Comparison of ENCODE assay signal across 23 cellular contexts in the genomic region with DNA sequence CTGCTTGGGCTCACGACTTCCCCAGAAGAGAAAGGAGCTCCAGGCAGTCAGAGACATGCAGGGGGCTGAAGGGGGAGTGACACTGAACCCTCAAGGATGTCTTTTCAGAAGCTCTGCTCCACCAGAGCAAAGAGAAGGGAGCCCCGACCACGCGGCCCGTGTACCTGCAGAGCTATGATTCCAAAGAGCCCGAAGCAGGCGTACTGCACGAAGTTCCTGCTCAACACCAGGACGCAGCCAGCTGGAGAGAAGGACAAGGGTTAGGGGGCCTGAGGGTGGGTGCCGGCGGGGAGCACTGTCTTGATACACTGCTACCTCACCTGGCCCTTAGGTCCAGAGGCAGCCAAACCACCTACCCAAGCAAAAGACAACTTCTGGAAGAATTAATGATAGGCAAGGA. TPM values are rescaled to one million over a fixed set of nuclear protein-coding genes. Genes with fewer than 3 reads are reported as not detected.
DNase-seq lines count a peak whose midpoint lies in the region; ATAC-seq and TF ChIP-seq lines count a peak whose summit lies in the region.
"Had no signal": no experiment of that assay in that cellular context is flagged by ENCODE, and none has a peak within 500 bp of the region (broad histone marks: within the 10 kb centered on the region; RNA-seq: fewer than 3 reads in every experiment).

No MANE protein-coding gene starts in this region.

- H3K9ac ChIP-seq in endocrine pancreas (ENCODE audit: control insufficient read depth, insufficient read depth, low read length) = peak overlapping the region; percentile 68
- H3K9ac ChIP-seq: BLaER1 treated with 17β-estradiol and CSF1 and Interleukin-3, amounts not matched to agents 10 nM and 100 nM had no signal

- no peak for TF ChIP-seq CTCF in CD8-positive, alpha-beta T cell (IDR thresholded peaks at IDR 0.05)
- TF ChIP-seq CTCF in VCaP (conservative IDR thresholded peaks at IDR 0.05) = no peak

- no peak overlapping the region for H3K4me3 Mint-ChIP-seq in CD8-positive, alpha-beta T cell
- H3K4me3 Mint-ChIP-seq in activated CD4-positive, alpha-beta memory T cell treated with anti-CD3 and anti-CD28 coated beads, Interleukin-2, amount 10 ng/mL, durations not matched to agents 7 days and 5 days = no peak overlapping the region
- no peak overlapping the region for H3K4me3 Mint-ChIP-seq in T-helper 2 cell treated with Interferon-gamma antibody and Interleukin-4, amounts not matched to agents 5 μg/mL and 100 μg/mL, for 36 hours
- H3K4me3 Mint-ChIP-seq: CD14-positive monocyte; CD4-positive, alpha-beta T cell; HFFc6 had no signal

- no peaks in the 10 kb centered on the region for H3K9me3 Mint-ChIP-seq in CD8-positive, alpha-beta T cell
- H3K9me3 Mint-ChIP-seq in activated CD4-positive, alpha-beta memory T cell treated with anti-CD3 and anti-CD28 coated beads, Interleukin-2, amount 10 ng/mL, durations not matched to agents 7 days and 5 days = no peaks in the 10 kb centered on the region
- H3K9me3 Mint-ChIP-seq in T-helper 2 cell treated with Interferon-gamma antibody and Interleukin-4, amounts not matched to agents 5 μg/mL and 100 μg/mL, for 36 hours = no peaks in the 10 kb centered on the region
- H3K9me3 Mint-ChIP-seq: CD14-positive monocyte; CD4-positive, alpha-beta T cell; HFFc6 had no signal

- no peaks in the 10 kb centered on the region for H3K27me3 Mint-ChIP-seq in CD8-positive, alpha-beta T cell (ENCODE audit: low read depth)
- H3K27me3 Mint-ChIP-seq in activated CD4-positive, alpha-beta memory T cell treated with anti-CD3 and anti-CD28 coated beads, Interleukin-2, amount 10 ng/mL, durations not matched to agents 7 days and 5 days = no peaks in the 10 kb centered on the region
- no peaks in the 10 kb centered on the region for H3K27me3 Mint-ChIP-seq in T-helper 2 cell treated with Interferon-gamma antibody and Interleukin-4, amounts not matched to agents 5 μg/mL and 100 μg/mL, for 36 hours (ENCODE audit: low read depth)
- H3K27me3 Mint-ChIP-seq: CD4-positive, alpha-beta T cell had no signal

- H3K4me3 ChIP-seq in CD8-positive, alpha-beta T cell (ENCODE audit: low read depth, low read length) = no peak overlapping the region
- no peak overlapping the region for H3K4me3 ChIP-seq in endocrine pancreas (ENCODE audit: control insufficient read depth, insufficient read depth, low read length)
- H3K4me3 ChIP-seq: A549; BLaER1 treated with 17β-estradiol and CSF1 and Interleukin-3, amounts not matched to agents 10 nM and 100 nM; HAP-1 had no signal

- H3K27me3 ChIP-seq in CD8-positive, alpha-beta T cell (ENCODE audit: insufficient read depth, low read length) = no peaks in the 10 kb centered on the region
- H3K27me3 ChIP-seq in endocrine pancreas (ENCODE audit: control insufficient read depth, insufficient read depth, low read length) = no peaks in the 10 kb centered on the region
- H3K27me3 ChIP-seq: BE2C; BLaER1 treated with 17β-estradiol and CSF1 and Interleukin-3, amounts not matched to agents 10 nM and 100 nM had no signal

- H3K9me3 ChIP-seq in CD8-positive, alpha-beta T cell (ENCODE audit: low read length) = no peaks in the 10 kb centered on the region
- no peaks in the 10 kb centered on the region for H3K9me3 ChIP-seq in endocrine pancreas (ENCODE audit: control insufficient read depth, low read length)
- H3K9me3 ChIP-seq: A549; BE2C; BLaER1 treated with 17β-estradiol and CSF1 and Interleukin-3, amounts not matched to agents 10 nM and 100 nM; HAP-1 had no signal

- CTCF ChIA-PET in CD8-positive, alpha-beta T cell (lab: Charles Lee) = interaction anchor here (0.9 to 2.5 kb wide), 5 partner anchors 10 to 120 kb away, joined by 3 to 11 read pairs (median 4); a partner anchor contains a TSS
- CTCF ChIA-PET in activated CD4-positive, alpha-beta memory T cell treated with anti-CD3 and anti-CD28 coated beads, Interleukin-2, amount 10 ng/mL, durations not matched to agents 7 days and 5 days (lab: Charles Lee) = no interaction called here

- no peak for DNase-seq in CD8-positive, alpha-beta T cell
- peak; percentile 86 for DNase-seq in mesenteric fat pad (ENCODE audit: low spot score)
- DNase-seq in SKM-1 (lab: John Stamatoyannopoulos, UW; ENCODE audit: unreplicated experiment) = no peak
- DNase-seq in GDM1 (lab: John Stamatoyannopoulos, UW) = no peak
- DNase-seq in activated CD4-positive, alpha-beta memory T cell treated with anti-CD3 and anti-CD28 coated beads, Interleukin-2, amount 10 ng/mL, durations not matched to agents 7 days and 5 days = no peak
- DNase-seq in T-helper 2 cell treated with Interferon-gamma antibody and Interleukin-4, amounts not matched to agents 5 μg/mL and 100 μg/mL, for 36 hours (ENCODE audit: low spot score) = no peak
- DNase-seq: 8988T; ACHN; AML-193; BE2C; Calu3; CD4-positive, alpha-beta T cell; COR-L47; DMS53; DMS79 treated with DMSO at 0.1 percent for 48 hours; GOT3; HFFc6 had no signal

- no peak overlapping the region for H3K27ac ChIP-seq in CD8-positive, alpha-beta T cell (ENCODE audit: low read depth, low read length)
- H3K27ac ChIP-seq in VCaP = peak overlapping the region; percentile 98
- H3K27ac ChIP-seq: A549; BLaER1 treated with 17β-estradiol and CSF1 and Interleukin-3, amounts not matched to agents 10 nM and 100 nM had no signal

- H3K36me3 ChIP-seq in CD8-positive, alpha-beta T cell (ENCODE audit: insufficient read depth, low read length) = peaks cover 51% of the 10 kb centered on the region
- H3K36me3 ChIP-seq in endocrine pancreas (ENCODE audit: control insufficient read depth, insufficient read depth, low read length) = no peaks in the 10 kb centered on the region

- H3K4me1 Mint-ChIP-seq in CD8-positive, alpha-beta T cell (ENCODE audit: low read depth) = peaks cover 55% of the 10 kb centered on the region
- H3K4me1 Mint-ChIP-seq in activated CD4-positive, alpha-beta memory T cell treated with anti-CD3 and anti-CD28 coated beads, Interleukin-2, amount 10 ng/mL, durations not matched to agents 7 days and 5 days = peaks cover 50% of the 10 kb centered on the region
- peaks cover 36% of the 10 kb centered on the region for H3K4me1 Mint-ChIP-seq in T-helper 2 cell treated with Interferon-gamma antibody and Interleukin-4, amounts not matched to agents 5 μg/mL and 100 μg/mL, for 36 hours (ENCODE audit: low read depth)

- no peak for ATAC-seq in CD8-positive, alpha-beta T cell
- ATAC-seq: A549 had no signal

- peaks cover 37% of the 10 kb centered on the region for H3K4me1 ChIP-seq in CD8-positive, alpha-beta T cell (ENCODE audit: insufficient read depth, low read length)
- H3K4me1 ChIP-seq in endocrine pancreas (ENCODE audit: control insufficient read depth, insufficient read depth, low read length) = peaks cover 28% of the 10 kb centered on the region
- H3K4me1 ChIP-seq: HAP-1 had no signal

- POLR2A ChIA-PET in CD8-positive, alpha-beta T cell (lab: Charles Lee) = interaction anchor here (4.2 kb wide), 1 partner anchor 10 kb away, joined by 16 read pairs; a partner anchor contains a TSS
- POLR2A ChIA-PET in activated CD4-positive, alpha-beta memory T cell treated with anti-CD3 and anti-CD28 coated beads, Interleukin-2, amount 10 ng/mL, durations not matched to agents 7 days and 5 days (lab: Charles Lee) = interaction anchor here (1.3 to 3.5 kb wide), 4 partner anchors 8 to 18 kb away, joined by 7 to 25 read pairs (median 16); a partner anchor contains a TSS

- intact Hi-C loops in CD8-positive, alpha-beta T cell (cut with DNase I, micrococcal nuclease) = no loop called here

- H3K36me3 Mint-ChIP-seq in CD8-positive, alpha-beta T cell = peaks cover 75% of the 10 kb centered on the region
- peaks cover 86% of the 10 kb centered on the region for H3K36me3 Mint-ChIP-seq in activated CD4-positive, alpha-beta memory T cell treated with anti-CD3 and anti-CD28 coated beads, Interleukin-2, amount 10 ng/mL, durations not matched to agents 7 days and 5 days (ENCODE audit: low read depth)
- H3K36me3 Mint-ChIP-seq in T-helper 2 cell treated with Interferon-gamma antibody and Interleukin-4, amounts not matched to agents 5 μg/mL and 100 μg/mL, for 36 hours (ENCODE audit: low read depth) = peaks cover 71% of the 10 kb centered on the region

- peak overlapping the region; percentile 62 for H3K27ac Mint-ChIP-seq in CD8-positive, alpha-beta T cell
- no peak overlapping the region for H3K27ac Mint-ChIP-seq in activated CD4-positive, alpha-beta memory T cell treated with anti-CD3 and anti-CD28 coated beads, Interleukin-2, amount 10 ng/mL, durations not matched to agents 7 days and 5 days
- no peak overlapping the region for H3K27ac Mint-ChIP-seq in T-helper 2 cell treated with Interferon-gamma antibody and Interleukin-4, amounts not matched to agents 5 μg/mL and 100 μg/mL, for 36 hours
- H3K27ac Mint-ChIP-seq: CD4-positive, alpha-beta T cell; HFFc6 had no signal

RNA-seq across cellular contexts. Expression of a gene that starts 9.4 kb away (rescaled TPM):
- 100 to 1,000 TPM; 228 TPM for total RNA-seq in CD8-positive, alpha-beta T cell
- 211 TPM for total RNA-seq in mesenteric fat pad
- total RNA-seq in activated CD4-positive, alpha-beta memory T cell treated with anti-CD3 and anti-CD28 coated beads, Interleukin-2, amount 10 ng/mL, durations not matched to agents 7 days and 5 days = 100 to 1,000 TPM; 249 to 260 TPM

RNA-seq across cellular contexts. Expression of a gene that starts 9.7 kb away (rescaled TPM):
- 1 to 10 TPM in 1 of 2 experiments, under 1 TPM in 1; 0.92 to 1.8 TPM for total RNA-seq in CD8-positive, alpha-beta T cell
- total RNA-seq in mesenteric fat pad = not detected
- under 1 TPM; 0.65 to 0.71 TPM for total RNA-seq in activated CD4-positive, alpha-beta memory T cell treated with anti-CD3 and anti-CD28 coated beads, Interleukin-2, amount 10 ng/mL, durations not matched to agents 7 days and 5 days

RNA-seq across cellular contexts. Expression of a gene that starts 10.1 kb away (rescaled TPM):
- total RNA-seq in CD8-positive, alpha-beta T cell = 10 to 100 TPM; 18.6 to 21.9 TPM
- 13.5 TPM for total RNA-seq in mesenteric fat pad
- 10 to 100 TPM; 10.2 TPM for total RNA-seq in activated CD4-positive, alpha-beta memory T cell treated with anti-CD3 and anti-CD28 coated beads, Interleukin-2, amount 10 ng/mL, durations not matched to agents 7 days and 5 days

RNA-seq across cellular contexts. Expression of a gene that starts 10.1 kb away (rescaled TPM):
- 10 to 100 TPM; 34.3 to 36.8 TPM for total RNA-seq in CD8-positive, alpha-beta T cell
- total RNA-seq in mesenteric fat pad = 30.8 TPM
- total RNA-seq in activated CD4-positive, alpha-beta memory T cell treated with anti-CD3 and anti-CD28 coated beads, Interleukin-2, amount 10 ng/mL, durations not matched to agents 7 days and 5 days = 10 to 100 TPM; 33.8 to 37.6 TPM

RNA-seq across cellular contexts. Expression of a gene that starts 18.4 kb away (rescaled TPM):
- total RNA-seq in CD8-positive, alpha-beta T cell = 1,000 to 10,000 TPM; 2,612 to 2,623 TPM
- total RNA-seq in mesenteric fat pad = 1,535 TPM
- 1,000 to 10,000 TPM; 1,627 to 1,632 TPM for total RNA-seq in activated CD4-positive, alpha-beta memory T cell treated with anti-CD3 and anti-CD28 coated beads, Interleukin-2, amount 10 ng/mL, durations not matched to agents 7 days and 5 days
